Comparison of ENCODE assay signal across 31 cellular contexts in the genomic region with DNA sequence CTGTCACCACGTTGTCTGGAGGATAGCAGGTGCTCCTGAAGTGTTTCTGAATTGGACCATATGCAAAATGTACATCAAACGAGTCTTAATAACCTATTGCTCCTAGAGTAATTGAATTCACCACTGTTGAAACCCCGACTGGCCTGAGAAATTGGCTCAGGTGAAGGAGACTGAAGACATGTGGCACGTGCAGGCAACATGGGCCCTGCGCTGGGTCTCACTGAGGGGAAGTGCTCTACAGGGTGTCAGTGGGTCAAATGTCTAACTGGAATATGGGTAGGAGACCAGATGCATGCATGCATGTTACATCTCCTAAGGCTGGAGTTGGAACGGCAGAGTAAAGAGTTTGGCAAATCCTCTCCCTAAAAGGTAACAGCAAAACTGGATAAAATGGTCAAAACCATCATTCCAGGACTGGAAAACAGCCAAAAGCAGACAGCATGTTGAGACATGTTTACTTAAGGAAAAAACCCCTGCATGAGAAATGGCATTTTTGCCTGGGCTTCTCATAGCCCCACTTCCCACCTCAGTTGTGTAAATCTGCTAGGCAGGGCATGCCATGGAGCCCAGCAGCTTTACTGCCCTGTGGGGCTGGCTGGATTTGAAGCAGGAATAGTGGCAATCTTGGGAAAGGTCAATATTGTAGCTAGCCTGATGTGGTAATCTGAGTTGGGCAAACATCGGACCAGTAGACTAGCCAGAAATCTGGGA.
DNase-seq lines count a peak whose midpoint lies in the region; ATAC-seq and TF ChIP-seq lines count a peak whose summit lies in the region.
"Had no signal": no experiment of that assay in that cellular context is flagged by ENCODE, and none has a peak within 500 bp of the region (broad histone marks: within the 10 kb centered on the region; RNA-seq: fewer than 3 reads in every experiment).

No MANE protein-coding gene starts in this region.

- H3K79me1 ChIP-seq in trophoblast cell (ENCODE audit: low read length), result no peaks in the 10 kb centered on the region

- no peak overlapping the region for H3K27ac ChIP-seq in trophoblast cell (ENCODE audit: low read depth, low read length)
- H3K27ac ChIP-seq: adrenal gland, breast epithelium, coronary artery, lower lobe of right lung, SJCRH30, VCaP had no signal

- no peak overlapping the region for H3K23ac ChIP-seq in trophoblast cell (ENCODE audit: low read length)

- no peaks in the 10 kb centered on the region for H3K27me3 Mint-ChIP-seq in MCF 10A (ENCODE audit: insufficient read depth, unreplicated experiment)
- H3K27me3 Mint-ChIP-seq in activated CD4-positive, alpha-beta T cell treated with anti-CD3 and anti-CD28 coated beads for 36 hours, result peaks cover 13% of the 10 kb centered on the region

- no peak overlapping the region for H4K12ac ChIP-seq in trophoblast cell (ENCODE audit: low read depth, low read length)

- CTCF ChIA-PET in MCF 10A (lab: Yijun Ruan, JAX), result interaction anchor here (0.6 to 0.7 kb wide), 2 partner anchors 13 to 48 kb away, joined by 3 read pairs; no protein-coding TSS in a partner anchor
- CTCF ChIA-PET in activated CD4-positive, alpha-beta T cell treated with anti-CD3 and anti-CD28 coated beads for 36 hours (lab: Charles Lee), result interaction anchor here (0.6 kb wide), 2 partner anchors 35 to 532 kb away, joined by 3 read pairs; no protein-coding TSS in a partner anchor

- H2BK12ac ChIP-seq in trophoblast cell (ENCODE audit: low read length), result no peak overlapping the region

- H3K9me3 ChIP-seq in trophoblast cell (ENCODE audit: insufficient read depth, low read depth, low read length), result no peaks in the 10 kb centered on the region
- H3K9me3 ChIP-seq: adrenal gland, breast epithelium, HAP-1, lower lobe of right lung, mucosa of descending colon, SJCRH30 had no signal

- TF ChIP-seq CTCF in LNCaP clone FGC (IDR thresholded peaks at IDR 0.05; ENCODE audit: control insufficient read depth, extremely low read depth, insufficient read depth) (no peak), MCF 10A (IDR thresholded peaks at IDR 0.05; ENCODE audit: unreplicated experiment) (no peak), fibroblast of the aortic adventitia (IDR thresholded peaks at IDR 0.05; ENCODE audit: insufficient read depth, low read length) (no peak)

- no peak overlapping the region for H2AFZ ChIP-seq in trophoblast cell (ENCODE audit: insufficient read depth, low read length, poor library complexity)

- peak overlapping the region; percentile 31 for H2BK120ac ChIP-seq in trophoblast cell (ENCODE audit: insufficient read depth, low read length, poor library complexity)

- no peak overlapping the region for H2BK5ac ChIP-seq in trophoblast cell (ENCODE audit: low read depth, low read length, poor library complexity)

- no peak overlapping the region for H3K18ac ChIP-seq in trophoblast cell (ENCODE audit: low read length)

- no peak overlapping the region for H2AK5ac ChIP-seq in trophoblast cell (ENCODE audit: low read length)

- H3K4me1 ChIP-seq in trophoblast cell (ENCODE audit: control insufficient read depth in 1 of 2, insufficient read depth in 2 of 2, low read length in 2 of 2), result no peaks in the 10 kb centered on the region
- H3K4me1 ChIP-seq: adrenal gland, breast epithelium, HAP-1, lower lobe of right lung had no signal

- no peak overlapping the region for H3K4ac ChIP-seq in trophoblast cell (ENCODE audit: low read depth, low read length)

- H3K4me3 Mint-ChIP-seq in MCF 10A (ENCODE audit: unreplicated experiment), result no peak overlapping the region
- H3K4me3 Mint-ChIP-seq in activated CD4-positive, alpha-beta T cell treated with anti-CD3 and anti-CD28 coated beads for 36 hours, result no peak overlapping the region
- H3K4me3 Mint-ChIP-seq: activated naive CD4-positive, alpha-beta T cell treated with anti-CD3 and anti-CD28 coated beads, Interleukin-2, amount 10 ng/mL, durations not matched to agents 7 days and 5 days; activated T-helper 17 cell treated with anti-CD3 and anti-CD28 coated beads, Interleukin-2, amount 50 U/mL, for 72 hours; CD4-positive, CD25-positive, alpha-beta regulatory T cell; nephron; stimulated activated effector memory CD8-positive, alpha-beta T cell treated with anti-CD3 and anti-CD28 coated beads, Interleukin-12 subunit alpha, Interleukin-12 subunit beta, amount 100 ng/mL, for 72 hours; type B pancreatic cell had no signal

- peaks cover 10% of the 10 kb centered on the region for H3K4me1 Mint-ChIP-seq in MCF 10A (ENCODE audit: insufficient read depth, unreplicated experiment)
- no peaks in the 10 kb centered on the region for H3K4me1 Mint-ChIP-seq in activated CD4-positive, alpha-beta T cell treated with anti-CD3 and anti-CD28 coated beads for 36 hours
- H3K4me1 Mint-ChIP-seq: activated naive CD4-positive, alpha-beta T cell treated with anti-CD3 and anti-CD28 coated beads, Interleukin-2, amount 10 ng/mL, durations not matched to agents 7 days and 5 days; activated T-helper 17 cell treated with anti-CD3 and anti-CD28 coated beads, Interleukin-2, amount 50 U/mL, for 72 hours; CD4-positive, CD25-positive, alpha-beta regulatory T cell; stimulated activated effector memory CD8-positive, alpha-beta T cell treated with anti-CD3 and anti-CD28 coated beads, Interleukin-12 subunit alpha, Interleukin-12 subunit beta, amount 100 ng/mL, for 72 hours had no signal

- H3K14ac ChIP-seq in trophoblast cell (ENCODE audit: low read length), result no peak overlapping the region

- no peak overlapping the region for H4K8ac ChIP-seq in trophoblast cell (ENCODE audit: low read depth, low read length)

- no peak for ATAC-seq in activated CD4-positive, alpha-beta T cell treated with anti-CD3 and anti-CD28 coated beads for 36 hours
- ATAC-seq in sciatic nerve, result no peak
- ATAC-seq: activated T-helper 17 cell treated with anti-CD3 and anti-CD28 coated beads, Interleukin-2, amount 50 U/mL, for 72 hours; lower lobe of right lung; mucosa of descending colon; stimulated activated effector memory CD8-positive, alpha-beta T cell treated with anti-CD3 and anti-CD28 coated beads, Interleukin-12 subunit alpha, Interleukin-12 subunit beta, amount 100 ng/mL, for 72 hours had no signal

- no peaks in the 10 kb centered on the region for H3K27me3 ChIP-seq in trophoblast cell (ENCODE audit: insufficient read depth, low read length)
- H3K27me3 ChIP-seq: adrenal gland, breast epithelium, SJCRH30 had no signal

- DNase-seq in LNCaP clone FGC (ENCODE audit: low read depth) (peak; percentile 52), MCF 10A (ENCODE audit: unreplicated experiment) (peak; percentile 35), fibroblast of the aortic adventitia (ENCODE audit: low read depth) (peak; percentile 42), trophoblast cell (no peak), UCSD-AML1 (lab: John Stamatoyannopoulos, UW; ENCODE audit: unreplicated experiment) (no peak), sciatic nerve (ENCODE audit: low spot score) (no peak)
- DNase-seq in activated CD4-positive, alpha-beta T cell treated with anti-CD3 and anti-CD28 coated beads for 36 hours, result no peak
- DNase-seq: activated CD4-positive, alpha-beta T cell treated with anti-CD3 and anti-CD28 coated beads for 48 hours; activated naive CD4-positive, alpha-beta T cell treated with anti-CD3 and anti-CD28 coated beads, Interleukin-2, amount 10 ng/mL, durations not matched to agents 7 days and 5 days; adrenal gland; CD4-positive, CD25-positive, alpha-beta regulatory T cell; effector CD8-positive, alpha-beta T cell; EL; foreskin melanocyte; KG1; kidney glomerular epithelial cell; lower lobe of right lung; mucosa of descending colon; NCI-H1436; NCI-H2227 treated with DMSO at 0.1 percent for 48 hours; SJCRH30; stimulated activated CD4-positive, alpha-beta T cell treated with anti-CD3 and anti-CD28 coated beads, Interleukin-15, amount 100 ng/mL, for 24 hours; T-helper 9 cell had no signal

- H4K91ac ChIP-seq in trophoblast cell (ENCODE audit: low read depth, low read length), result no peak overlapping the region

- intact Hi-C loops in MCF 10A (cut with micrococcal nuclease) (no loop called here), sciatic nerve (cut with DNase I) (no loop called here)
- intact Hi-C loops in activated CD4-positive, alpha-beta T cell treated with anti-CD3 and anti-CD28 coated beads for 36 hours (cut with DNase I, micrococcal nuclease), result no loop called here

- WGBS in trophoblast cell (ENCODE audit: extremely low coverage, insufficient coverage, insufficient read length), result no CpG with 5 or more reads among the region's 7 CpGs

- H3K9me3 Mint-ChIP-seq in MCF 10A (ENCODE audit: unreplicated experiment), result no peaks in the 10 kb centered on the region
- peaks cover 4% of the 10 kb centered on the region for H3K9me3 Mint-ChIP-seq in activated CD4-positive, alpha-beta T cell treated with anti-CD3 and anti-CD28 coated beads for 36 hours (ENCODE audit: low read depth)
- H3K9me3 Mint-ChIP-seq: activated naive CD4-positive, alpha-beta T cell treated with anti-CD3 and anti-CD28 coated beads, Interleukin-2, amount 10 ng/mL, durations not matched to agents 7 days and 5 days; type B pancreatic cell had no signal

- peaks cover 8% of the 10 kb centered on the region for H3K36me3 Mint-ChIP-seq in MCF 10A (ENCODE audit: insufficient read depth, unreplicated experiment)
- no peaks in the 10 kb centered on the region for H3K36me3 Mint-ChIP-seq in activated CD4-positive, alpha-beta T cell treated with anti-CD3 and anti-CD28 coated beads for 36 hours (ENCODE audit: low read depth)
- H3K36me3 Mint-ChIP-seq: activated naive CD4-positive, alpha-beta T cell treated with anti-CD3 and anti-CD28 coated beads, Interleukin-2, amount 10 ng/mL, durations not matched to agents 7 days and 5 days; CD4-positive, CD25-positive, alpha-beta regulatory T cell; stimulated activated effector memory CD8-positive, alpha-beta T cell treated with anti-CD3 and anti-CD28 coated beads, Interleukin-12 subunit alpha, Interleukin-12 subunit beta, amount 100 ng/mL, for 72 hours had no signal

- POLR2A ChIA-PET in MCF 10A (lab: Yijun Ruan, JAX), result no interaction called here
- POLR2A ChIA-PET in activated CD4-positive, alpha-beta T cell treated with anti-CD3 and anti-CD28 coated beads for 36 hours (lab: Charles Lee), result no interaction called here

- no peak overlapping the region for H3K27ac Mint-ChIP-seq in MCF 10A (ENCODE audit: low read depth, unreplicated experiment)
- H3K27ac Mint-ChIP-seq in activated CD4-positive, alpha-beta T cell treated with anti-CD3 and anti-CD28 coated beads for 36 hours, result no peak overlapping the region
- H3K27ac Mint-ChIP-seq: activated naive CD4-positive, alpha-beta T cell treated with anti-CD3 and anti-CD28 coated beads, Interleukin-2, amount 10 ng/mL, durations not matched to agents 7 days and 5 days; activated T-helper 17 cell treated with anti-CD3 and anti-CD28 coated beads, Interleukin-2, amount 50 U/mL, for 72 hours; CD4-positive, CD25-positive, alpha-beta regulatory T cell; stimulated activated effector memory CD8-positive, alpha-beta T cell treated with anti-CD3 and anti-CD28 coated beads, Interleukin-12 subunit alpha, Interleukin-12 subunit beta, amount 100 ng/mL, for 72 hours; type B pancreatic cell had no signal

- H3K4me3 ChIP-seq in LNCaP clone FGC (ENCODE audit: low read depth, low read length) (no peak overlapping the region), fibroblast of the aortic adventitia (ENCODE audit: low read depth, low read length) (no peak overlapping the region), trophoblast cell (ENCODE audit: low read depth, low read length) (no peak overlapping the region)
- H3K4me3 ChIP-seq: adrenal gland, breast epithelium, coronary artery, HAP-1, lower lobe of right lung, mucosa of descending colon, SJCRH30 had no signal

- H3K79me2 ChIP-seq in trophoblast cell (ENCODE audit: control insufficient read depth, insufficient read depth, low read length, poor library complexity), result no peaks in the 10 kb centered on the region

- no peak overlapping the region for H3K4me2 ChIP-seq in trophoblast cell (ENCODE audit: low read length)

- no peaks in the 10 kb centered on the region for H3K36me3 ChIP-seq in trophoblast cell (ENCODE audit: control insufficient read depth in 1 of 2, insufficient read depth in 2 of 2, low read length in 2 of 2)
- H3K36me3 ChIP-seq: breast epithelium, HAP-1, lower lobe of right lung, SJCRH30 had no signal

- H3K9ac ChIP-seq in trophoblast cell (ENCODE audit: low read length), result no peak overlapping the region

- BruUV-seq in MCF 10A (replicated peaks; lab: Mats Ljungman, UMichigan), result no TSS peak

Comparison
In these comparisons a context has a peak if more than half of its experiments do, and no peak if none do; other contexts are left out.
1. DNase-seq: peak in LNCaP clone FGC (single experiment), MCF 10A (single experiment) and fibroblast of the aortic adventitia (single experiment); none in trophoblast cell (0 of 2), activated CD4-positive, alpha-beta T cell treated with anti-CD3 and anti-CD28 coated beads for 36 hours (single experiment), UCSD-AML1 (single experiment) and sciatic nerve (single experiment).